ENCODE assay signal across 9 cellular contexts in the genomic region with DNA sequence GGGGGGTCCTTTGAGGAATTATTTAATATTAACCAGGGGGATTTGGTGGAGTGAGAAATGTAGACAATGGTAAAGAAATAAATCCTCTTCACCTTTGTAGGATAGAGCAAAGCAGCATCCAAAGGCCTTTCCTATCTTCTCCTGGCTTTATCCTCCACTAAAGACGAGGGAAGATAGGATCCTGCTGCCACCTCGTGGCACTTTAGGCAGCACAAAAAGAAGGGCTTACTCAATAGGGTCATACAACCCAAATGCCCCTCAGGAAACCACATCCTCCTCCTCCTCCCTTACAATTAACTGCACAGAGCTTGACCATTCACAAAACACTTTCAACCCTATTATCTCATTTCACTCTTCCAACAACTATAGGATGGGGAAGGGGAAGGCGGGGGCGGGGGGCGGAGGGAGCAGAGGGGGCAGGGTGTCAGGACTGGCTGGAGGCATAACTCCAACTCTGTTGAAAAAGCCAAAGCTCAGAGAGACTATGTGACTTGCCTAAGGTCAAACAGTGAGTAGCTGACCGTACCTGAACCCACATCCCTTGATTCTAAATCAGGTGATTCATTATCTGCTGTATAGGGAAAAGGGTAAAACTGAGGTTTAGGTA. TPM values are rescaled to one million over a fixed set of nuclear protein-coding genes. Genes with fewer than 3 reads are reported as not detected.
DNase-seq lines count a peak whose midpoint lies in the region; ATAC-seq and TF ChIP-seq lines count a peak whose summit lies in the region.
"Had no signal": no experiment of that assay in that cellular context is flagged by ENCODE, and none has a peak within 500 bp of the region (broad histone marks: within the 10 kb centered on the region; RNA-seq: fewer than 3 reads in every experiment).

No MANE protein-coding gene starts in this region.

- TF ChIP-seq CTCF in Panc1 (IDR thresholded peaks at IDR 0.05) (peak; percentile 76), fibroblast of mammary gland (conservative IDR thresholded peaks at IDR 0.05; ENCODE audit: control insufficient read depth, insufficient read depth, low read depth, low read length) (peak; percentile 53), progenitor cell of endocrine pancreas (IDR thresholded peaks at IDR 0.05; ENCODE audit: unreplicated experiment) (peak; percentile 63)

- CTCF ChIA-PET in Panc1 (lab: Charles Lee), result interaction anchor here (0.7 to 2.8 kb wide), 2 partner anchors 43 to 752 kb away, joined by 6 to 11 read pairs; no protein-coding TSS in a partner anchor

- peak; percentile 91 for ATAC-seq in Panc1

- no peak overlapping the region for H3K4me3 Mint-ChIP-seq in progenitor cell of endocrine pancreas (ENCODE audit: low read depth)

- H3K36me3 ChIP-seq in Panc1 (ENCODE audit: control insufficient read depth, insufficient read depth, low read length), result no peaks in the 10 kb centered on the region

- POLR2A ChIA-PET in Panc1 (lab: Charles Lee), result no interaction called here

- no peaks in the 10 kb centered on the region; the same call in 1 of the 2 replicates for H3K4me1 ChIP-seq in Panc1 (ENCODE audit: control insufficient read depth, insufficient read depth, low read length)

- intact Hi-C loops in Panc1 (cut with micrococcal nuclease; ENCODE audit: unreplicated experiment), result loop anchor here (1.0 to 2.0 kb wide), 3 partner anchors 43 to 193 kb away; no protein-coding TSS in a partner anchor

- no peak overlapping the region for H3K27ac ChIP-seq in Panc1 (ENCODE audit: low read length)
- H3K27ac ChIP-seq: HL-60 had no signal

- no peaks in the 10 kb centered on the region for H3K9me3 Mint-ChIP-seq in progenitor cell of endocrine pancreas (ENCODE audit: low read depth)

- no peak overlapping the region for H3K27ac Mint-ChIP-seq in progenitor cell of endocrine pancreas

- in situ Hi-C loops in Panc1 (cut with HindIII; ENCODE audit: low pct_unique_long_range_greater_than_20kb, low sequenced_read_pairs), result no loop called here

- no peaks in the 10 kb centered on the region for H3K9me3 ChIP-seq in Panc1 (ENCODE audit: control insufficient read depth, insufficient read depth, low read depth, low read length)

- BruUV-seq in Panc1 (replicated peaks; lab: Mats Ljungman, UMichigan), result no TSS peak

- peak; percentile 72 for DNase-seq in Ammon's horn (ENCODE audit: low spot score)
- peak; percentile 46 for DNase-seq in H4 (ENCODE audit: low spot score)
- DNase-seq in Panc1 (ENCODE audit: low read depth, low spot score), result peak; percentile 27
- DNase-seq in fibroblast of mammary gland (ENCODE audit: low read depth), result peak; percentile 50
- peak; percentile 14 for DNase-seq in progenitor cell of endocrine pancreas (ENCODE audit: low spot score, unreplicated experiment)
- no peak for DNase-seq in NCI-H187 (lab: John Stamatoyannopoulos, UW)
- DNase-seq in cerebellar nuclear complex (lab: John Stamatoyannopoulos, UW), result no peak
- DNase-seq in stimulated activated naive CD4-positive, alpha-beta T cell treated with Interleukin-2 at 50 U/mL for 16 hours (lab: John Stamatoyannopoulos, UW), result no peak

- H3K27me3 Mint-ChIP-seq in progenitor cell of endocrine pancreas, result no peaks in the 10 kb centered on the region

- no peaks in the 10 kb centered on the region; the same call in 1 of the 2 replicates for H3K27me3 ChIP-seq in Panc1 (ENCODE audit: control insufficient read depth, insufficient read depth, low read length)

- no peaks in the 10 kb centered on the region for H3K36me3 Mint-ChIP-seq in progenitor cell of endocrine pancreas (ENCODE audit: insufficient read depth)

- no peak overlapping the region for H3K4me3 ChIP-seq in Panc1 (ENCODE audit: low read depth in 2 of 2, low read length in 2 of 2)
- no peak overlapping the region for H3K4me3 ChIP-seq in fibroblast of mammary gland (ENCODE audit: control insufficient read depth, low read depth, low read length)

- peaks cover 10% of the 10 kb centered on the region for H3K4me1 Mint-ChIP-seq in progenitor cell of endocrine pancreas (ENCODE audit: low read depth)

RNA-seq across cellular contexts. Expression of gene MYOT, which starts 45.4 kb away (rescaled TPM):
- total RNA-seq in H4 (2014; rRNA removed; shearing (Covaris generic)), result not detected in 2 replicates
- not detected for total RNA-seq in Panc1 (2021; ENCODE audit: unreplicated experiment)
- polyA plus RNA-seq in Panc1 (2012; ENCODE audit: insufficient read length), result not detected
- total RNA-seq in progenitor cell of endocrine pancreas, result not detected in 2 replicates

Comparison
In these comparisons a context has a peak if more than half of its experiments do, and no peak if none do; other contexts are left out.
1. DNase-seq: peak in Ammon's horn (single experiment), H4 (single experiment), Panc1 (single experiment), fibroblast of mammary gland (single experiment) and progenitor cell of endocrine pancreas (single experiment); none in NCI-H187 (0 of 2), cerebellar nuclear complex (0 of 2) and stimulated activated naive CD4-positive, alpha-beta T cell treated with Interleukin-2 at 50 U/mL for 16 hours (single experiment).
2. Peak in every context shown above with its lines, with median percentiles within 50 percentile points of each other: CTCF ChIP-seq.